In genomic region chr1:7042322-7043231, GRCh38 we compare ENCODE assay signal across 9 cellular contexts.
DNase-seq lines count a peak whose midpoint lies in the region; ATAC-seq and TF ChIP-seq lines count a peak whose summit lies in the region.
"Had no signal": no experiment of that assay in that cellular context is flagged by ENCODE, and none has a peak within 500 bp of the region (broad histone marks: within the 10 kb centered on the region; RNA-seq: fewer than 3 reads in every experiment).

No MANE protein-coding gene starts in this region.

- H3K9ac ChIP-seq in skeletal muscle tissue (ENCODE audit: low read depth in 1 of 3, low read length in 3 of 3), result peak overlapping the region in 1 of 3 donors; percentile 45

- peaks cover 8 to 16% (median 12%) of the 10 kb centered on the region in 3 donors for H3K4me1 ChIP-seq in skeletal muscle tissue (ENCODE audit: control insufficient read depth in 3 of 3, insufficient read depth in 3 of 3, low read length in 3 of 3)

- TF ChIP-seq EP300 in Ishikawa (IDR thresholded peaks at IDR 0.05; ENCODE audit: borderline replicate concordance), result no peak

- no peaks in the 10 kb centered on the region for H3K4me1 Mint-ChIP-seq in activated T-helper 1 cell treated with anti-CD3 and anti-CD28 coated beads, Interleukin-12 subunit alpha, Interleukin-12 subunit beta, Interleukin-2, Interleukin-4 antibody, amounts not matched to agents 30 ng/mL and 10 ng/mL and 1 ng/mL, durations not matched to agents 14 hours and 24 hours and 36 hours (ENCODE audit: low read depth)
- H3K4me1 Mint-ChIP-seq: naive thymus-derived CD4-positive, alpha-beta T cell had no signal

- H3K36me3 ChIP-seq in skeletal muscle tissue (ENCODE audit: control insufficient read depth in 3 of 3, insufficient read depth in 3 of 3, low read length in 3 of 3), result no peaks in the 10 kb centered on the region

- peak overlapping the region; percentile 47 for H3K27ac ChIP-seq in skeletal muscle tissue (ENCODE audit: low read depth, low read length)

- H3K4me3 ChIP-seq in skeletal muscle tissue (ENCODE audit: low read length in 3 of 3), result peak overlapping the region in 1 of 3 donors; percentile 32

- TF ChIP-seq CTCF in omental fat pad (IDR thresholded peaks at IDR 0.05), result no peak

- intact Hi-C loops in activated T-helper 1 cell treated with anti-CD3 and anti-CD28 coated beads, Interleukin-12 subunit alpha, Interleukin-12 subunit beta, Interleukin-2, Interleukin-4 antibody, amounts not matched to agents 30 ng/mL and 10 ng/mL and 1 ng/mL, durations not matched to agents 14 hours and 24 hours and 36 hours (cut with micrococcal nuclease), result loop anchor here (1.0 kb wide), 1 partner anchor 176 kb away; no protein-coding TSS in a partner anchor

- peaks cover 7 to 24% (median 22%) of the 10 kb centered on the region in 3 donors for H3K27me3 ChIP-seq in skeletal muscle tissue (ENCODE audit: control insufficient read depth in 3 of 3, insufficient read depth in 3 of 3, low read length in 3 of 3)

- ATAC-seq in omental fat pad (ENCODE audit: low FRiP score) (no peak), HG03025 (IDR thresholded peaks at IDR 0.05; ENCODE audit: low FRiP score, unreplicated experiment) (no peak)
- ATAC-seq: naive thymus-derived CD4-positive, alpha-beta T cell had no signal

- DNase-seq in DMS53 (lab: John Stamatoyannopoulos, UW) (peak; percentile 69), SK-MEL-5 (ENCODE audit: low read depth, low spot score) (peak; percentile 47), globus pallidus (ENCODE audit: low spot score) (peak; percentile 50), omental fat pad (ENCODE audit: low spot score) (no peak)
- no peak for DNase-seq in activated T-helper 1 cell treated with anti-CD3 and anti-CD28 coated beads, Interleukin-12 subunit alpha, Interleukin-12 subunit beta, Interleukin-2, Interleukin-4 antibody, amounts not matched to agents 30 ng/mL and 10 ng/mL and 1 ng/mL, durations not matched to agents 14 hours and 24 hours and 36 hours (ENCODE audit: low spot score)

- H3K9me3 Mint-ChIP-seq in activated T-helper 1 cell treated with anti-CD3 and anti-CD28 coated beads, Interleukin-12 subunit alpha, Interleukin-12 subunit beta, Interleukin-2, Interleukin-4 antibody, amounts not matched to agents 30 ng/mL and 10 ng/mL and 1 ng/mL, durations not matched to agents 14 hours and 24 hours and 36 hours, result no peaks in the 10 kb centered on the region

- in situ Hi-C loops in SK-MEL-5 (cut with HindIII; ENCODE audit: low pct_unique_long_range_greater_than_20kb, low sequenced_read_pairs), result no loop called here

- no peak overlapping the region for H3K4me3 Mint-ChIP-seq in activated T-helper 1 cell treated with anti-CD3 and anti-CD28 coated beads, Interleukin-12 subunit alpha, Interleukin-12 subunit beta, Interleukin-2, Interleukin-4 antibody, amounts not matched to agents 30 ng/mL and 10 ng/mL and 1 ng/mL, durations not matched to agents 14 hours and 24 hours and 36 hours
- H3K4me3 Mint-ChIP-seq: naive thymus-derived CD4-positive, alpha-beta T cell had no signal

- no peaks in the 10 kb centered on the region for H3K9me3 ChIP-seq in skeletal muscle tissue (ENCODE audit: control insufficient read depth in 3 of 3, low read length in 3 of 3)

- H3K27me3 Mint-ChIP-seq in activated T-helper 1 cell treated with anti-CD3 and anti-CD28 coated beads, Interleukin-12 subunit alpha, Interleukin-12 subunit beta, Interleukin-2, Interleukin-4 antibody, amounts not matched to agents 30 ng/mL and 10 ng/mL and 1 ng/mL, durations not matched to agents 14 hours and 24 hours and 36 hours (ENCODE audit: insufficient read depth), result peaks cover 5% of the 10 kb centered on the region

- H3K27ac Mint-ChIP-seq in activated T-helper 1 cell treated with anti-CD3 and anti-CD28 coated beads, Interleukin-12 subunit alpha, Interleukin-12 subunit beta, Interleukin-2, Interleukin-4 antibody, amounts not matched to agents 30 ng/mL and 10 ng/mL and 1 ng/mL, durations not matched to agents 14 hours and 24 hours and 36 hours, result no peak overlapping the region
- H3K27ac Mint-ChIP-seq: naive thymus-derived CD4-positive, alpha-beta T cell had no signal

- H3K36me3 Mint-ChIP-seq in activated T-helper 1 cell treated with anti-CD3 and anti-CD28 coated beads, Interleukin-12 subunit alpha, Interleukin-12 subunit beta, Interleukin-2, Interleukin-4 antibody, amounts not matched to agents 30 ng/mL and 10 ng/mL and 1 ng/mL, durations not matched to agents 14 hours and 24 hours and 36 hours (ENCODE audit: low read depth), result no peaks in the 10 kb centered on the region
- H3K36me3 Mint-ChIP-seq: naive thymus-derived CD4-positive, alpha-beta T cell had no signal

- TF ChIP-seq RAD21 in Ishikawa (IDR thresholded peaks at IDR 0.05; ENCODE audit: low read depth), result peak; percentile 39; the same call in 1 of the 2 replicates

TF ChIP-seq in Ishikawa, 13 proteins besides CTCF, POLR2A, EP300 and RAD21:
- no peak for TF ChIP-seq EGR1 (IDR thresholded peaks at IDR 0.05)
- no peak for TF ChIP-seq CEBPB (IDR thresholded peaks at IDR 0.05)
- TF ChIP-seq ZBTB7A (IDR thresholded peaks at IDR 0.05; ENCODE audit: low read depth), result no peak
- no peak for TF ChIP-seq CREB1 (IDR thresholded peaks at IDR 0.05; ENCODE audit: low read depth)
- TF ChIP-seq REST (IDR thresholded peaks at IDR 0.05; ENCODE audit: low read depth), result no peak
- TF ChIP-seq, protein P1, sequence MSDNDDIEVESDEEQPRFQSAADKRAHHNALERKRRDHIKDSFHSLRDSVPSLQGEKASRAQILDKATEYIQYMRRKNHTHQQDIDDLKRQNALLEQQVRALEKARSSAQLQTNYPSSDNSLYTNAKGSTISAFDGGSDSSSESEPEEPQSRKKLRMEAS (IDR thresholded peaks at IDR 0.05), result no peak
- no peak for TF ChIP-seq YY1 (IDR thresholded peaks at IDR 0.05; ENCODE audit: low read depth)
- no peak for TF ChIP-seq TCF12 (IDR thresholded peaks at IDR 0.05; ENCODE audit: low read depth)

Comparison
In these comparisons a context has a peak if more than half of its experiments do, and no peak if none do; other contexts are left out.
1. DNase-seq: peak in DMS53 (single experiment), SK-MEL-5 (single experiment) and globus pallidus (single experiment); none in activated T-helper 1 cell treated with anti-CD3 and anti-CD28 coated beads, Interleukin-12 subunit alpha, Interleukin-12 subunit beta, Interleukin-2, Interleukin-4 antibody, amounts not matched to agents 30 ng/mL and 10 ng/mL and 1 ng/mL, durations not matched to agents 14 hours and 24 hours and 36 hours (single experiment) and omental fat pad (single experiment).